ENCODE assay signal across 1 cellular context in genomic region chr1:173715538-173715844, GRCh38.
TF ChIP-seq lines count a peak whose summit lies in the region.

No MANE protein-coding gene starts in this region.

TF ChIP-seq in HepG2, 621 proteins besides CTCF, POLR2A, EP300 and RAD21:
- TF ChIP-seq NFKBIZ (CRISPR knock-in tag; IDR thresholded peaks at IDR 0.05) (no peak), ARID2 (CRISPR knock-in tag; IDR thresholded peaks at IDR 0.05; ENCODE audit: borderline replicate concordance) (peak; percentile 60; the same call in 1 of the 2 replicates), ZNF772 (CRISPR knock-in tag; IDR thresholded peaks at IDR 0.05) (0 out of 2 replicates have a peak, but pooled peaks have one; percentile 2)
